13 cellular contexts compared by ENCODE assay signal in genomic region chr3:135310317-135310716, GRCh38.
DNase-seq lines count a peak whose midpoint lies in the region; ATAC-seq and FAIRE-seq lines count a peak whose summit lies in the region.
"Had no signal": no experiment of that assay in that cellular context is flagged by ENCODE, and none has a peak within 500 bp of the region (broad histone marks: within the 10 kb centered on the region; RNA-seq: fewer than 3 reads in every experiment).

No MANE protein-coding gene starts in this region.

- peak; percentile 64 for ATAC-seq in GM19324 (IDR thresholded peaks at IDR 0.05; ENCODE audit: low FRiP score, unreplicated experiment)
- ATAC-seq in HG03354 (IDR thresholded peaks at IDR 0.05; ENCODE audit: poor library complexity, severe bottlenecking, unreplicated experiment) = peak; percentile 71
- ATAC-seq: A549 had no signal

- FAIRE-seq in frontal cortex (lab: Jason Lieb, UNC) = no peak
- FAIRE-seq: A549, D721Med had no signal

- in situ Hi-C loops in ACHN (cut with HindIII; ENCODE audit: low pct_ligation_motif_present, low pct_unique_long_range_greater_than_20kb, low sequenced_read_pairs) = no loop called here

- DNase-seq in ACHN (peak; percentile 0), RKO (ENCODE audit: low spot score) (peak; percentile 25), frontal cortex (ENCODE audit: low spot score in 2 of 2) (no peak), GDM1 (lab: John Stamatoyannopoulos, UW) (no peak), SKM-1 (lab: John Stamatoyannopoulos, UW; ENCODE audit: unreplicated experiment) (no peak)
- DNase-seq in stimulated activated CD8-positive, alpha-beta memory T cell treated with anti-CD3 and anti-CD28 coated beads, Interleukin-4, amount 100 ng/mL, for 48 hours = no peak
- DNase-seq: activated T-cell treated with anti-CD3 and anti-CD28 coated beads for 4 hours, esophagus squamous epithelium, thyroid gland had no signal

Comparison
In these comparisons a context has a peak if more than half of its experiments do, and no peak if none do; other contexts are left out.
1. DNase-seq: peak in ACHN (single experiment) and RKO (single experiment); none in frontal cortex (0 of 2), stimulated activated CD8-positive, alpha-beta memory T cell treated with anti-CD3 and anti-CD28 coated beads, Interleukin-4, amount 100 ng/mL, for 48 hours (single experiment), GDM1 (single experiment) and SKM-1 (single experiment).